Comparison of ENCODE assay signal across 27 cellular contexts in genomic region chr9:130078547-130078946, GRCh38. TPM values are rescaled to one million over a fixed set of nuclear protein-coding genes. Genes with fewer than 3 reads are reported as not detected.
DNase-seq lines count a peak whose midpoint lies in the region; ATAC-seq, FAIRE-seq and TF ChIP-seq lines count a peak whose summit lies in the region.
"Had no signal": no experiment of that assay in that cellular context is flagged by ENCODE, and none has a peak within 500 bp of the region (broad histone marks: within the 10 kb centered on the region; RNA-seq: fewer than 3 reads in every experiment).

No MANE protein-coding gene starts in this region.

- DNase-seq in left ventricle myocardium superior (no peak), cardiac septum (ENCODE audit: low spot score) (no peak), cerebellar cortex (ENCODE audit: low spot score) (peak; percentile 79), HepG2 (ENCODE audit: low spot score) (no peak), NCI-H187 treated with DMSO at 0.1 percent for 48 hours (lab: John Stamatoyannopoulos, UW) (no peak), gastrocnemius medialis (no peak), spleen (no peak)
- DNase-seq: ACHN; activated CD4-positive, alpha-beta memory T cell treated with anti-CD3 and anti-CD28 coated beads, Interleukin-2, amount 10 ng/mL, durations not matched to agents 7 days and 5 days; activated CD4-positive, CD25-positive, alpha-beta regulatory T cell; activated effector memory CD4-positive, alpha-beta T cell treated with anti-CD3 and anti-CD28 coated beads, Interleukin-2, amount 50 U/mL, for 16 hours; brain microvascular endothelial cell; Calu3; kidney; NCI-H1092; NCI-H2029; psoas muscle; T1000 had no signal

- CTCF ChIA-PET in HepG2 (lab: Yijun Ruan, JAX; ENCODE audit: low intra/inter-chr PET ratio, low total read pairs), result no interaction called here

- H3K4me3 ChIP-seq in HepG2 (replicated peaks in 1 of 3; ENCODE audit: insufficient read depth in 1 of 3, low read depth in 2 of 3, low read length in 3 of 3) (no peak overlapping the region), gastrocnemius medialis (no peak overlapping the region), spleen (no peak overlapping the region)
- H3K4me3 ChIP-seq: BLaER1 treated with 17β-estradiol and CSF1 and Interleukin-3, amounts not matched to agents 10 nM and 100 nM; coronary artery; HAP-1; lung; neural progenitor cell; psoas muscle; suprapubic skin had no signal

- peaks cover under 1% of the 10 kb centered on the region for H3K79me2 ChIP-seq in HepG2 (ENCODE audit: insufficient read depth, low read length)

- no peak for TF ChIP-seq CTCF in HepG2 (CRISPR knock-in tag; IDR thresholded peaks at IDR 0.05)
- no peak for TF ChIP-seq CTCF in gastrocnemius medialis (IDR thresholded peaks at IDR 0.05 in 4 of 5, conservative IDR thresholded peaks at IDR 0.05 in 1 of 5)
- no peak for TF ChIP-seq CTCF in spleen (IDR thresholded peaks at IDR 0.05 in 8 of 11, conservative IDR thresholded peaks at IDR 0.05 in 3 of 11)

- in situ Hi-C loops in HepG2 (cut with HindIII; ENCODE audit: extremely low pct_ligation_motif_present, low pct_unique_long_range_greater_than_20kb), result no loop called here
- in situ Hi-C loops in gastrocnemius medialis (cut with MboI; ENCODE audit: low sequenced_read_pairs in 4 of 4), result loop anchor here in 1 of 4 donors (25.0 kb wide), 1 partner anchor 191 kb away; no protein-coding TSS in a partner anchor

- H3K36me3 ChIP-seq in HepG2 (replicated peaks in 1 of 2; ENCODE audit: control insufficient read depth in 1 of 2, insufficient read depth in 2 of 2, low read length in 2 of 2) (peaks cover 23 to 51% of the 10 kb centered on the region in 2 experiments), gastrocnemius medialis (peaks cover 4 to 60% of the 10 kb centered on the region in 2 donors), spleen (peaks cover 3 to 83% (median 71%) of the 10 kb centered on the region in 6 donors)

- H3K27me3 ChIP-seq in HepG2 (ENCODE audit: control insufficient read depth in 1 of 2, insufficient read depth in 2 of 2, low read length in 2 of 2) (no peaks in the 10 kb centered on the region), gastrocnemius medialis (no peaks in the 10 kb centered on the region), spleen (replicated peaks in 1 of 7) (no peaks in the 10 kb centered on the region)
- H3K27me3 ChIP-seq: BLaER1 treated with 17β-estradiol and CSF1 and Interleukin-3, amounts not matched to agents 10 nM and 100 nM; brain microvascular endothelial cell; neural progenitor cell; suprapubic skin had no signal

- no peak for FAIRE-seq in HepG2 (lab: Jason Lieb, UNC)
- FAIRE-seq: GM12892, kidney had no signal

- ATAC-seq in left ventricle myocardium superior (peak; percentile 27), HepG2 (no peak), gastrocnemius medialis (no peak), GM21381 (IDR thresholded peaks at IDR 0.05; ENCODE audit: unreplicated experiment) (no peak)
- ATAC-seq: psoas muscle; stimulated activated effector memory CD8-positive, alpha-beta T cell treated with anti-CD3 and anti-CD28 coated beads, Interleukin-12 subunit alpha, Interleukin-12 subunit beta, amount 100 ng/mL, for 72 hours had no signal

- no peak overlapping the region for H3K9ac ChIP-seq in HepG2 (ENCODE audit: insufficient read depth, low read depth, low read length)
- H3K9ac ChIP-seq: BLaER1 treated with 17β-estradiol and CSF1 and Interleukin-3, amounts not matched to agents 10 nM and 100 nM; neural progenitor cell had no signal

- no peak for TF ChIP-seq RAD21 in HepG2 (CRISPR knock-in tag; IDR thresholded peaks at IDR 0.05)

- H3K4me1 ChIP-seq in HepG2 (ENCODE audit: insufficient read depth, low read length) (peaks cover 5% of the 10 kb centered on the region), gastrocnemius medialis (peaks cover 2 to 10% of the 10 kb centered on the region in 2 donors), spleen (peaks cover 2 to 25% (median 15%) of the 10 kb centered on the region in 6 donors)
- H3K4me1 ChIP-seq: HAP-1, neural progenitor cell, psoas muscle had no signal

- 97% methylated on average over 3 of the region's 3 CpGs for WGBS in HepG2 (ENCODE audit: low lambda C conversion rate)
- WGBS in spleen, 5 donors, result 86 to 97% (median 95%) methylated on average over 3 of the region's 3 CpGs

- BruUV-seq in HepG2 (replicated peaks; lab: Mats Ljungman, UMichigan), result TSS peak; percentile 36

- H3K9me3 ChIP-seq in HepG2 (ENCODE audit: low read length) (no peaks in the 10 kb centered on the region), gastrocnemius medialis (no peaks in the 10 kb centered on the region), spleen (no peaks in the 10 kb centered on the region)
- H3K9me3 ChIP-seq: BLaER1 treated with 17β-estradiol and CSF1 and Interleukin-3, amounts not matched to agents 10 nM and 100 nM; HAP-1; psoas muscle; suprapubic skin had no signal

- no peak overlapping the region for H3K4me2 ChIP-seq in HepG2 (ENCODE audit: low read depth, low read length)
- H3K4me2 ChIP-seq: BLaER1 treated with 17β-estradiol and CSF1 and Interleukin-3, amounts not matched to agents 10 nM and 100 nM; neural progenitor cell had no signal

- intact Hi-C loops in left ventricle myocardium superior (cut with micrococcal nuclease), result no loop called here
- intact Hi-C loops in cardiac septum (cut with DNase I), result no loop called here
- intact Hi-C loops in HepG2 (cut with micrococcal nuclease; ENCODE audit: unreplicated experiment), result no loop called here
- intact Hi-C loops in gastrocnemius medialis (cut with DNase I; ENCODE audit: low total_unique reads), result no loop called here
- intact Hi-C loops in spleen (cut with DNase I; ENCODE audit: low total_unique reads), result no loop called here

- no peaks in the 10 kb centered on the region for H4K20me1 ChIP-seq in HepG2 (ENCODE audit: insufficient read depth, low read length)

- H2AFZ ChIP-seq in HepG2 (ENCODE audit: low read length), result no peak overlapping the region
- H2AFZ ChIP-seq: neural progenitor cell had no signal

- POLR2A ChIA-PET in HepG2 (lab: Yijun Ruan, JAX), result no interaction called here

- H3K27ac ChIP-seq in HepG2 (ENCODE audit: extremely low read length, insufficient read depth, low read length), result no peak overlapping the region
- no peak overlapping the region for H3K27ac ChIP-seq in gastrocnemius medialis
- H3K27ac ChIP-seq in spleen, result no peak overlapping the region
- H3K27ac ChIP-seq: BLaER1 treated with 17β-estradiol and CSF1 and Interleukin-3, amounts not matched to agents 10 nM and 100 nM; brain microvascular endothelial cell; coronary artery; neural progenitor cell; psoas muscle; suprapubic skin had no signal

- TF ChIP-seq EP300 in HepG2 (IDR thresholded peaks at IDR 0.05; ENCODE audit: low read depth in 2 of 2, low read length in 2 of 2) (no peak), HepG2 (CRISPR knock-in tag; IDR thresholded peaks at IDR 0.05; ENCODE audit: borderline replicate concordance) (no peak)

- no peak for TF ChIP-seq POLR2A in HepG2 (IDR thresholded peaks at IDR 0.05; ENCODE audit: insufficient read depth in 1 of 2, low read depth in 2 of 2, low read length in 2 of 2)
- TF ChIP-seq POLR2A in gastrocnemius medialis (IDR thresholded peaks at IDR 0.05), result no peak
- no peak for TF ChIP-seq POLR2A in spleen (IDR thresholded peaks at IDR 0.05)

RNA-seq across cellular contexts. Expression of gene GPR107, which starts 24.8 kb away (rescaled TPM):
- 21.1 TPM for total RNA-seq in left ventricle myocardium superior
- total RNA-seq in cardiac septum, result 23.7 TPM
- total RNA-seq in HepG2 (2016; rRNA removed; fragmentation: Illumina TruSeq; extraction: Trizol), result 18.7 and 22.5 TPM in 2 replicates
- total RNA-seq in HepG2 (2016; cell fraction: cytosol; rRNA removed; fragmentation: Illumina TruSeq; extraction: Trizol; ENCODE audit: low read depth), result 3.7 and 4.3 TPM in 2 replicates
- total RNA-seq in HepG2 (2016; cell fraction: insoluble cytoplasmic fraction; rRNA removed; fragmentation: Illumina TruSeq; extraction: Trizol), result 13.9 and 21.4 TPM in 2 replicates
- total RNA-seq in HepG2 (2016; cell fraction: membrane; rRNA removed; fragmentation: Illumina TruSeq; extraction: Trizol), result 7.6 and 8.3 TPM in 2 replicates
- total RNA-seq in HepG2 (2016; cell fraction: nucleus; rRNA removed; fragmentation: Illumina TruSeq; extraction: Trizol), result 27.8 and 32.6 TPM in 2 replicates
- polyA plus RNA-seq in HepG2 (2011; rRNA removed), result 24.2 and 24.4 TPM in 2 replicates
- polyA plus RNA-seq in HepG2 (2011; cell fraction: cytosol; rRNA removed), result 13.5 and 19.9 TPM in 2 replicates
- 19.8 and 22.3 TPM in 2 replicates for polyA plus RNA-seq in HepG2 (2011; cell fraction: nucleus; rRNA removed)
- 25.9 and 26.8 TPM in 2 replicates for polyA plus RNA-seq in HepG2 (2012)
- polyA plus RNA-seq in HepG2 (2016; cell fraction: cytosol; fragmentation: Illumina TruSeq; extraction: Trizol; ENCODE audit: low read depth), result 2.1 TPM in 2 replicates
- 11.1 and 11.5 TPM in 2 replicates for polyA plus RNA-seq in HepG2 (2016; cell fraction: insoluble cytoplasmic fraction; fragmentation: Illumina TruSeq; extraction: Trizol; ENCODE audit: low read depth)
- 3.9 and 4.5 TPM in 2 replicates for polyA plus RNA-seq in HepG2 (2016; cell fraction: membrane; fragmentation: Illumina TruSeq; extraction: Trizol; ENCODE audit: low read depth)
- polyA plus RNA-seq in HepG2 (2016; cell fraction: nucleus; fragmentation: Illumina TruSeq; extraction: Trizol; ENCODE audit: insufficient read depth, low read depth), result 35.6 and 37.5 TPM in 2 replicates
- 51.2 and 118 TPM in 2 replicates for polyA minus RNA-seq in HepG2 (2011; rRNA and poly(A)+ RNA removed; ENCODE audit: low replicate concordance)
- 19.5 and 24.0 TPM in 2 replicates for polyA minus RNA-seq in HepG2 (2011; cell fraction: cytosol; rRNA and poly(A)+ RNA removed)
- polyA minus RNA-seq in HepG2 (2011; cell fraction: nucleus; rRNA and poly(A)+ RNA removed), result 24.8 and 26.1 TPM in 2 replicates
- 10 to 100 TPM; 13.5 to 20.7 (median 17.5) TPM for total RNA-seq in gastrocnemius medialis
- total RNA-seq in spleen, result 10 to 100 TPM; 25.2 to 42.8 (median 30.5) TPM
- 1 to 10 TPM; 3.9 to 7.4 (median 4.3) TPM for polyA plus RNA-seq in spleen

RNA-seq across cellular contexts. Expression of gene FNBP1, which starts 35.6 kb away (rescaled TPM):
- total RNA-seq in left ventricle myocardium superior (23.7 TPM), cardiac septum (22.6 TPM), HepG2 (2016; rRNA removed; fragmentation: Illumina TruSeq; extraction: Trizol) (19.5 and 22.9 TPM in 2 replicates), gastrocnemius medialis (10 to 100 TPM; 13.3 to 30.0 (median 17.9) TPM), spleen (100 to 1,000 TPM; 132 to 156 (median 148) TPM)
- total RNA-seq in HepG2 (2016; cell fraction: cytosol; rRNA removed; fragmentation: Illumina TruSeq; extraction: Trizol; ENCODE audit: low read depth), result 3.8 and 5.7 TPM in 2 replicates
- total RNA-seq in HepG2 (2016; cell fraction: insoluble cytoplasmic fraction; rRNA removed; fragmentation: Illumina TruSeq; extraction: Trizol), result 17.1 and 17.3 TPM in 2 replicates
- 10.5 and 11.1 TPM in 2 replicates for total RNA-seq in HepG2 (2016; cell fraction: membrane; rRNA removed; fragmentation: Illumina TruSeq; extraction: Trizol)
- total RNA-seq in HepG2 (2016; cell fraction: nucleus; rRNA removed; fragmentation: Illumina TruSeq; extraction: Trizol), result 13.3 and 16.8 TPM in 2 replicates
- polyA plus RNA-seq in HepG2 (2011; rRNA removed) (5.2 and 5.4 TPM in 2 replicates), spleen (10 to 100 TPM; 40.6 to 55.6 (median 54.9) TPM)
- polyA plus RNA-seq in HepG2 (2011; cell fraction: cytosol; rRNA removed), result 2.8 and 3.6 TPM in 2 replicates
- 4.9 and 7.3 TPM in 2 replicates for polyA plus RNA-seq in HepG2 (2011; cell fraction: nucleus; rRNA removed)
- 8.6 and 13.9 TPM in 2 replicates for polyA plus RNA-seq in HepG2 (2012)
- 1.9 and 2.3 TPM in 2 replicates for polyA plus RNA-seq in HepG2 (2016; cell fraction: cytosol; fragmentation: Illumina TruSeq; extraction: Trizol; ENCODE audit: low read depth)
- 13.0 and 16.7 TPM in 2 replicates for polyA plus RNA-seq in HepG2 (2016; cell fraction: insoluble cytoplasmic fraction; fragmentation: Illumina TruSeq; extraction: Trizol; ENCODE audit: low read depth)
- polyA plus RNA-seq in HepG2 (2016; cell fraction: membrane; fragmentation: Illumina TruSeq; extraction: Trizol; ENCODE audit: low read depth), result 4.3 and 5.1 TPM in 2 replicates
- polyA plus RNA-seq in HepG2 (2016; cell fraction: nucleus; fragmentation: Illumina TruSeq; extraction: Trizol; ENCODE audit: insufficient read depth, low read depth), result 18.7 and 22.4 TPM in 2 replicates
- polyA minus RNA-seq in HepG2 (2011; rRNA and poly(A)+ RNA removed; ENCODE audit: low replicate concordance), result 4.4 and 10.2 TPM in 2 replicates
- polyA minus RNA-seq in HepG2 (2011; cell fraction: cytosol; rRNA and poly(A)+ RNA removed), result 8.5 and 10.5 TPM in 2 replicates
- polyA minus RNA-seq in HepG2 (2011; cell fraction: nucleus; rRNA and poly(A)+ RNA removed), result 15.5 and 21.8 TPM in 2 replicates
